ENCODE assay signal across 2 cellular contexts in the genomic region with DNA sequence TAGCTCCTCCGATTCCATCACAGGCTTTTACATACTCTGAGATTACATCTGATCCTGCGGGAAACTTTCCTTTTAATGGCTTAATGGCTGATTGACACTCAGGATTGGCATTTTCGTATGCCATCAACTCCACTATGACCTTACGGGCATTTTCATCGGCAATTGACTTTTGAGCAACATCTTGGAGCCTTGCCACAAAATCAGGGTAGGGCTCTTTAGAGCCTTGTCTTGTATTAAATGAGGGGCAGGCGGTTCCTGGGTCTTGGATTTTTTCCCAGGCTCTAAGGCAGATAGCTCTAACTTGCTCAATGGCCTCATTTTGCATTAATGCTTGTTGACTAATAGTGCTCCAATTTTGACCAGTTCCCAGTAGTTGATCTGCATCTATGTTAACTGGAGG. TPM values are rescaled to one million over a fixed set of nuclear protein-coding genes. Genes with fewer than 3 reads are reported as not detected.
"Had no signal": no experiment of that assay in that cellular context is flagged by ENCODE, and none has a peak within 500 bp of the region (broad histone marks: within the 10 kb centered on the region; RNA-seq: fewer than 3 reads in every experiment).

No MANE protein-coding gene starts in this region.

RNA-seq across cellular contexts. Expression of a gene that starts 28.1 kb away (rescaled TPM):
- total RNA-seq: RPMI7951, SJCRH30 had no signal

RNA-seq across cellular contexts. Expression of a gene that starts 50.7 kb away (rescaled TPM):
- total RNA-seq: RPMI7951 had no signal
